In genomic region chr10:58266003-58266825, GRCh38 we compare ENCODE assay signal across 8 cellular contexts. TPM values are rescaled to one million over a fixed set of nuclear protein-coding genes. Genes with fewer than 3 reads are reported as not detected.
DNase-seq lines count a peak whose midpoint lies in the region; ATAC-seq and TF ChIP-seq lines count a peak whose summit lies in the region.

No MANE protein-coding gene starts in this region.

- H3K27me3 Mint-ChIP-seq in activated CD4-positive, alpha-beta memory T cell treated with anti-CD3 and anti-CD28 coated beads for 36 hours: no peaks in the 10 kb centered on the region

- peak overlapping the region in 1 of 2 donors; percentile 97 for H3K27ac ChIP-seq in ovary

- peak overlapping the region; percentile 87 for H3K27ac Mint-ChIP-seq in activated CD4-positive, alpha-beta memory T cell treated with anti-CD3 and anti-CD28 coated beads for 36 hours

- H3K36me3 Mint-ChIP-seq in activated CD4-positive, alpha-beta memory T cell treated with anti-CD3 and anti-CD28 coated beads for 36 hours: no peaks in the 10 kb centered on the region

- TF ChIP-seq CTCF in BE2C (IDR thresholded peaks at IDR 0.05; ENCODE audit: low read depth, low read length): no peak
- TF ChIP-seq CTCF in fibroblast of pulmonary artery (IDR thresholded peaks at IDR 0.05; ENCODE audit: low read length, missing control alignments): no peak
- TF ChIP-seq CTCF in ovary (IDR thresholded peaks at IDR 0.05): no peak

- H3K4me1 ChIP-seq in BE2C: no peaks in the 10 kb centered on the region
- no peaks in the 10 kb centered on the region for H3K4me1 ChIP-seq in ovary (ENCODE audit: insufficient read depth)

- DNase-seq in BE2C (no peak), HuH-7.5 (ENCODE audit: low spot score) (peak; percentile 20), fibroblast of pulmonary artery (ENCODE audit: low read depth) (peak; percentile 73), ovary (no peak)
- DNase-seq in activated CD4-positive, alpha-beta memory T cell treated with anti-CD3 and anti-CD28 coated beads for 36 hours: peak; percentile 48
- DNase-seq in effector CD8-positive, alpha-beta T cell (lab: John Stamatoyannopoulos, UW): no peak

- WGBS in ovary, 3 donors: 28 to 36% (median 35%) methylated on average over 14 of the region's 14 CpGs

- ATAC-seq in GM18873 (IDR thresholded peaks at IDR 0.05; ENCODE audit: low FRiP score, unreplicated experiment) (peak; percentile 19), HG03457 (IDR thresholded peaks at IDR 0.05; ENCODE audit: unreplicated experiment) (no peak)

- no peak for TF ChIP-seq EP300 in ovary (IDR thresholded peaks at IDR 0.05)

- H3K36me3 ChIP-seq in BE2C (no peaks in the 10 kb centered on the region), ovary (no peaks in the 10 kb centered on the region)

- POLR2A ChIA-PET in activated CD4-positive, alpha-beta memory T cell treated with anti-CD3 and anti-CD28 coated beads for 36 hours (lab: Charles Lee): interaction anchor here (0.9 kb wide), 1 partner anchor 69 kb away, joined by 6 read pairs; the partner anchor contains the start of gene UBE2D1

- CTCF ChIA-PET in activated CD4-positive, alpha-beta memory T cell treated with anti-CD3 and anti-CD28 coated beads for 36 hours (lab: Charles Lee): interaction anchor here (0.6 to 1.3 kb wide), 4 partner anchors 24 to 472 kb away, joined by 3 to 7 read pairs (median 4); no protein-coding TSS in a partner anchor

- no peaks in the 10 kb centered on the region for H3K9me3 Mint-ChIP-seq in activated CD4-positive, alpha-beta memory T cell treated with anti-CD3 and anti-CD28 coated beads for 36 hours

- intact Hi-C loops in activated CD4-positive, alpha-beta memory T cell treated with anti-CD3 and anti-CD28 coated beads for 36 hours (cut with micrococcal nuclease): loop anchor here (1.0 kb wide), 2 partner anchors 29 to 1614 kb away; no protein-coding TSS in a partner anchor
- intact Hi-C loops in ovary (cut with DNase I): no loop called here

- TF ChIP-seq POLR2A in ovary (IDR thresholded peaks at IDR 0.05): no peak

- H3K9me3 ChIP-seq in BE2C: no peaks in the 10 kb centered on the region
- no peaks in the 10 kb centered on the region for H3K9me3 ChIP-seq in ovary

- H3K4me3 Mint-ChIP-seq in activated CD4-positive, alpha-beta memory T cell treated with anti-CD3 and anti-CD28 coated beads for 36 hours: peak overlapping the region; percentile 84

- no peaks in the 10 kb centered on the region for H3K27me3 ChIP-seq in BE2C
- no peaks in the 10 kb centered on the region for H3K27me3 ChIP-seq in ovary

- H3K4me3 ChIP-seq in BE2C (ENCODE audit: low read depth, low read length) (peak overlapping the region; percentile 83), fibroblast of pulmonary artery (replicated peaks; ENCODE audit: low read depth, low read length) (peak overlapping the region; percentile 83), ovary (peak overlapping the region; percentile 72)

- H3K4me1 Mint-ChIP-seq in activated CD4-positive, alpha-beta memory T cell treated with anti-CD3 and anti-CD28 coated beads for 36 hours (ENCODE audit: low read depth): peaks cover 35% of the 10 kb centered on the region

RNA-seq across cellular contexts. Expression of gene IPMK, which starts 1.5 kb away (rescaled TPM):
- 3.4 TPM for polyA plus RNA-seq in BE2C (2012; ENCODE audit: insufficient read depth, insufficient read length, low read depth)
- 1 to 10 TPM; 5.6 to 5.7 TPM for total RNA-seq in activated CD4-positive, alpha-beta memory T cell treated with anti-CD3 and anti-CD28 coated beads for 36 hours
- 1 to 10 TPM; 2.7 to 4.3 (median 3.4) TPM for total RNA-seq in ovary
- 1 to 10 TPM; 1.5 to 2.3 TPM for polyA plus RNA-seq in ovary

RNA-seq across cellular contexts. Expression of gene CISD1, which starts 2.7 kb away (rescaled TPM):
- 80.3 TPM for polyA plus RNA-seq in BE2C (2012; ENCODE audit: insufficient read depth, insufficient read length, low read depth)
- total RNA-seq in activated CD4-positive, alpha-beta memory T cell treated with anti-CD3 and anti-CD28 coated beads for 36 hours: 10 to 100 TPM; 42.3 to 44.0 TPM
- total RNA-seq in ovary: 10 to 100 TPM; 20.2 to 29.2 (median 25.5) TPM
- 10 to 100 TPM; 10.6 to 35.7 TPM for polyA plus RNA-seq in ovary

Comparison
In these comparisons a context has a peak if more than half of its experiments do, and no peak if none do; other contexts are left out.
1. DNase-seq: peak in HuH-7.5 (single experiment), activated CD4-positive, alpha-beta memory T cell treated with anti-CD3 and anti-CD28 coated beads for 36 hours (single experiment) and fibroblast of pulmonary artery (single experiment); none in BE2C (single experiment), ovary (0 of 5) and effector CD8-positive, alpha-beta T cell (single experiment).
2. Peak in every context shown above with its lines, with median percentiles within 50 percentile points of each other: H3K4me3 ChIP-seq.